ENCODE assay signal across 13 cellular contexts in the genomic region with DNA sequence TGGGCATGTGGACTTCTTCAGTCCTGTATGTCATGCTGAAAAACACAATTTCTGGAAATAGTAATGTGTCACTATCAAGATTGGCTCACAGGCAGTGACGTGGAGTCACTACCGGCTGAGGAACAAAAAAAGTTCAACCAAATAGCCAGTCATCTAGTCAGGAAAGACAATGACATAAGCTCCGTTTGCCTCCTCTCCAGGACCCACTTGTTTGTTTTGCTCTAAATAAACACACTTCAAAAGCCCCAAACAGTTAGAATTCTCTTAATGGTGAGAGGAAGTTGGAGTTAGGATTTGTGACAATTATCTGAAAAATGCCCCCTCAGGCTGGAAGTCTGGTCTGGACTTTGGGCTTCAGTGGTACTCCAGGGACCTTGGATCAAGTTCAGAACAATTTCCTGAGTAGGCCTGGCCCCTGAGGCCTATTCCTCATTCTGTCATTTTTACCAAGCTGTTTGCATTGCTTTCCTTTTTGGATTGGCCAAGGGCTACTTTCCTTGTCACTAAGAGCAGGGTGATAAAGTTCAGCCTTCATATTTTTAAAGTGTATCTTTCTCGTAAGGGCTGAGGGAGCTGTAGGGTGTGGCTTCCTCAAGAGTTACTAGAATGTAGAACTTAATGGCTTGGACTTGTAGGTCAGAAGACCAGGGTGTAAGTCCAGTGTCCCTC.
DNase-seq lines count a peak whose midpoint lies in the region; ATAC-seq and TF ChIP-seq lines count a peak whose summit lies in the region.
"Had no signal": no experiment of that assay in that cellular context is flagged by ENCODE, and none has a peak within 500 bp of the region (broad histone marks: within the 10 kb centered on the region; RNA-seq: fewer than 3 reads in every experiment).

No MANE protein-coding gene starts in this region.

- H3K27ac ChIP-seq in fibroblast of lung (ENCODE audit: insufficient read depth, low read length) (no peak overlapping the region), lung (ENCODE audit: low read depth in 1 of 2, low read length in 1 of 2) (peak overlapping the region; percentile 80 to 83)

- H3K27me3 ChIP-seq in fibroblast of lung (ENCODE audit: control insufficient read depth, insufficient read depth, low read length) = no peaks in the 10 kb centered on the region
- no peaks in the 10 kb centered on the region for H3K27me3 ChIP-seq in lung (ENCODE audit: control insufficient read depth, insufficient read depth)

- H3K4me2 ChIP-seq in fibroblast of lung (ENCODE audit: extremely low read depth, insufficient read depth, low read length) = no peak overlapping the region

- H4K20me1 ChIP-seq in fibroblast of lung (ENCODE audit: control insufficient read depth, extremely low read depth, insufficient read depth, low read length) = no peaks in the 10 kb centered on the region

- H3K4me3 ChIP-seq in fibroblast of lung (replicated peaks in 1 of 4; ENCODE audit: control extremely low read depth in 1 of 4, insufficient read depth in 1 of 4, low read depth in 3 of 4, low read length in 4 of 4) (no peak overlapping the region), lung (no peak overlapping the region)
- H3K4me3 ChIP-seq: K562 had no signal

- no peak for TF ChIP-seq CTCF in fibroblast of lung (conservative IDR thresholded peaks at IDR 0.05 in 1 of 2, IDR thresholded peaks at IDR 0.05 in 1 of 2; ENCODE audit: low read depth in 1 of 2, low read length in 2 of 2)
- no peak for TF ChIP-seq CTCF in lung (IDR thresholded peaks at IDR 0.05; ENCODE audit: control extremely low read depth, extremely low read depth)

- H3K36me3 ChIP-seq in fibroblast of lung (ENCODE audit: control insufficient read depth, insufficient read depth, low read length) (no peaks in the 10 kb centered on the region), lung (ENCODE audit: control insufficient read depth in 2 of 2, insufficient read depth in 2 of 2, low read length in 2 of 2) (no peaks in the 10 kb centered on the region)

- ATAC-seq in lung (ENCODE audit: insufficient read depth, low FRiP score) (peak; percentile 70), GM21390 (IDR thresholded peaks at IDR 0.05; ENCODE audit: unreplicated experiment) (no peak)
- ATAC-seq: K562; stimulated activated effector memory CD8-positive, alpha-beta T cell treated with anti-CD3 and anti-CD28 coated beads, Interleukin-12 subunit alpha, Interleukin-12 subunit beta, amount 100 ng/mL, for 72 hours had no signal

- DNase-seq in A172 (ENCODE audit: low spot score) (peak; percentile 19), NCI-H2029 (lab: John Stamatoyannopoulos, UW) (peak; percentile 23), fibroblast of lung (ENCODE audit: low read depth in 2 of 2) (peak in 1 of 2 donors; percentile 33), lung (ENCODE audit: low spot score) (no peak), AML-193 (lab: John Stamatoyannopoulos, UW) (no peak), SKM-1 treated with dmso at 0.1 percent for 144 hours (lab: John Stamatoyannopoulos, UW; ENCODE audit: unreplicated experiment) (no peak), RKO (ENCODE audit: low spot score) (no peak)
- DNase-seq: activated effector memory CD4-positive, alpha-beta T cell treated with Interleukin-2 at 50 U/mL for 16 hours; NCI-H1930; stimulated activated CD4-positive, alpha-beta T cell treated with anti-CD3 and anti-CD28 coated beads, Interleukin-2, amount 100 ng/mL, for 24 hours had no signal

- 25 to 53% methylated on average over 4 of the region's 4 CpGs for WGBS in lung, 2 donors

- H3K9me3 ChIP-seq in fibroblast of lung (ENCODE audit: control insufficient read depth, insufficient read depth, low read depth, low read length) = no peaks in the 10 kb centered on the region
- H3K9me3 ChIP-seq in lung (ENCODE audit: control insufficient read depth in 2 of 2, insufficient read depth in 1 of 2, low read length in 1 of 2) = peaks cover 0 to 3% of the 10 kb centered on the region in 2 donors

- peaks cover 5% of the 10 kb centered on the region for H3K4me1 ChIP-seq in fibroblast of lung (ENCODE audit: control insufficient read depth, extremely low read depth, insufficient read depth, low read length)
- H3K4me1 ChIP-seq in lung (ENCODE audit: control insufficient read depth in 2 of 2, insufficient read depth in 2 of 2, low read length in 2 of 2) = peaks cover 6 to 8% of the 10 kb centered on the region in 2 donors

- no peak overlapping the region for H3K9ac ChIP-seq in fibroblast of lung (ENCODE audit: insufficient read depth, low read length)

- peak overlapping the region; percentile 40 for H2AFZ ChIP-seq in fibroblast of lung (ENCODE audit: low read length)

- no peaks in the 10 kb centered on the region for H3K79me2 ChIP-seq in fibroblast of lung (ENCODE audit: control insufficient read depth, insufficient read depth, low read length)

Comparison
In these comparisons a context has a peak if more than half of its experiments do, and no peak if none do; other contexts are left out.
1. DNase-seq: peak in A172 (single experiment) and NCI-H2029 (single experiment); none in lung (single experiment), AML-193 (0 of 2), SKM-1 treated with dmso at 0.1 percent for 144 hours (single experiment) and RKO (single experiment).